ENCODE assay signal across 8 cellular contexts in the genomic region with DNA sequence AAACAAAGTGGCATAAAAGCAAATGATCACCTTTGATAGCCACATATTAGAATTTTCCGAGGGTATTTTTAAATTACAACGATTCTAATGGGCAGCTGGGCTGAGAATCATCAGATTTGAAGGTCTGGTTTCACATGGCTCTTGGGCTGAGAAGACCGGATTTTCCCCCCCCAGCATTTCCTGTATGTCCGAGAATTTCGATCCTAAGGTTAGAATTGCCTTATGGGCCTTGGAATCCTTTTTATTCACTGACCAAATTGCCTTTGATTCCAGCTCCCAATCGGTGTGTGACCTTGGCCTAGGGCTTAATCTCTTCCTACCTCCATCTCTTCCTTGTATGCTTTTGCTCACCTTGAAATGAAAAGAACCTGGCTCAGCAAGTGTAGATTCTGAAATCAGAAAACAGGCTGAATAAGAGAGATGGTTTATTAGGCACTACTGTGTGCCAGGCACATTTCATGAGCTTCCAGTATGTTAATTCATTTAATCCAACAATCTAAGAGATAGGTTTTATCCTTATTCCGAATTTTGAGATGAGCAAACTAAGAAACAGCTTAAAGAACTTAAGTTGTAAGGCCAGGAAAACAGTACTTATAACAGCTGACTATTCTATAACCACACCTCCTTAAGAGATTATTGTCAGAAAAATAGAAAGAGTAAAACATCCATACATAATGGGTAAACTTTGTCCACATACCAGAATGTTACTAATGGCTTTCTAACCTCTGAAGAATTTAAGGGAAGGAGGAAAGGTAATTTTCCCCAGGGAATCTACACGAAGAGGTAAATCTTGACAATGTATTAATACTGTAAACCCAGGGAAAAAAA. TPM values are rescaled to one million over a fixed set of nuclear protein-coding genes. Genes with fewer than 3 reads are reported as not detected.
DNase-seq lines count a peak whose midpoint lies in the region; ATAC-seq and TF ChIP-seq lines count a peak whose summit lies in the region.

No MANE protein-coding gene starts in this region.

- no peaks in the 10 kb centered on the region for H3K27me3 ChIP-seq in tibial artery

- peak overlapping the region; percentile 81 for H3K27ac Mint-ChIP-seq in activated naive CD4-positive, alpha-beta T cell treated with anti-CD3 and anti-CD28 coated beads, Interleukin-2, amount 50 U/mL, for 24 hours
- H3K27ac Mint-ChIP-seq in activated naive CD8-positive, alpha-beta T cell treated with anti-CD3 and anti-CD28 coated beads for 36 hours: peak overlapping the region; percentile 100

- peak overlapping the region; percentile 98 for H3K27ac ChIP-seq in tibial artery

- H3K9me3 ChIP-seq in tibial artery: no peaks in the 10 kb centered on the region

- DNase-seq in activated naive CD4-positive, alpha-beta T cell (lab: John Stamatoyannopoulos, UW): no peak
- DNase-seq in activated naive CD8-positive, alpha-beta T cell treated with anti-CD3 and anti-CD28 coated beads for 36 hours: no peak
- peak; percentile 40 for DNase-seq in kidney tubule cell (ENCODE audit: low spot score)
- DNase-seq in tibial artery: no peak
- no peak for DNase-seq in NCI-H1436 treated with DMSO at 0.1 percent for 48 hours (lab: John Stamatoyannopoulos, UW)
- no peak for DNase-seq in superior temporal gyrus (ENCODE audit: extremely low spot score)

- H3K36me3 ChIP-seq in tibial artery: peaks cover 11 to 24% (median 12%) of the 10 kb centered on the region in 3 donors

- H3K27me3 Mint-ChIP-seq in activated naive CD4-positive, alpha-beta T cell treated with anti-CD3 and anti-CD28 coated beads, Interleukin-2, amount 50 U/mL, for 24 hours: no peaks in the 10 kb centered on the region
- peaks cover 23% of the 10 kb centered on the region for H3K27me3 Mint-ChIP-seq in activated naive CD8-positive, alpha-beta T cell treated with anti-CD3 and anti-CD28 coated beads for 36 hours

- ATAC-seq in HG03025 (IDR thresholded peaks at IDR 0.05; ENCODE audit: low FRiP score, unreplicated experiment): no peak

- no peaks in the 10 kb centered on the region for H3K9me3 Mint-ChIP-seq in activated naive CD4-positive, alpha-beta T cell treated with anti-CD3 and anti-CD28 coated beads, Interleukin-2, amount 50 U/mL, for 24 hours
- H3K9me3 Mint-ChIP-seq in activated naive CD8-positive, alpha-beta T cell treated with anti-CD3 and anti-CD28 coated beads for 36 hours: peaks cover 6% of the 10 kb centered on the region

- intact Hi-C loops in tibial artery (cut with DNase I; ENCODE audit: low total_unique reads): no loop called here

- peak overlapping the region; percentile 94 to 95 for H3K4me3 ChIP-seq in tibial artery

- H3K4me1 ChIP-seq in tibial artery: peaks cover 0 to 29% (median 18%) of the 10 kb centered on the region in 4 donors

- H3K4me3 Mint-ChIP-seq in activated naive CD4-positive, alpha-beta T cell treated with anti-CD3 and anti-CD28 coated beads, Interleukin-2, amount 50 U/mL, for 24 hours: peak overlapping the region; percentile 100
- H3K4me3 Mint-ChIP-seq in activated naive CD8-positive, alpha-beta T cell treated with anti-CD3 and anti-CD28 coated beads for 36 hours: peak overlapping the region; percentile 99

- no peak for TF ChIP-seq CTCF in tibial artery (IDR thresholded peaks at IDR 0.05)

- H3K36me3 Mint-ChIP-seq in activated naive CD4-positive, alpha-beta T cell treated with anti-CD3 and anti-CD28 coated beads, Interleukin-2, amount 50 U/mL, for 24 hours: peaks cover 12% of the 10 kb centered on the region
- peaks cover 33% of the 10 kb centered on the region for H3K36me3 Mint-ChIP-seq in activated naive CD8-positive, alpha-beta T cell treated with anti-CD3 and anti-CD28 coated beads for 36 hours

- peaks cover 47% of the 10 kb centered on the region for H3K4me1 Mint-ChIP-seq in activated naive CD4-positive, alpha-beta T cell treated with anti-CD3 and anti-CD28 coated beads, Interleukin-2, amount 50 U/mL, for 24 hours
- peaks cover 59% of the 10 kb centered on the region for H3K4me1 Mint-ChIP-seq in activated naive CD8-positive, alpha-beta T cell treated with anti-CD3 and anti-CD28 coated beads for 36 hours

RNA-seq across cellular contexts. Expression of a gene that starts 39.4 kb away (rescaled TPM):
- total RNA-seq in activated naive CD8-positive, alpha-beta T cell treated with anti-CD3 and anti-CD28 coated beads for 36 hours: under 1 TPM; 0.76 to 0.80 TPM
